9 cellular contexts compared by ENCODE assay signal in genomic region chr20:44601801-44602204, GRCh38. TPM values are rescaled to one million over a fixed set of nuclear protein-coding genes. Genes with fewer than 3 reads are reported as not detected.
DNase-seq lines count a peak whose midpoint lies in the region; ATAC-seq, FAIRE-seq and TF ChIP-seq lines count a peak whose summit lies in the region.
"Had no signal": no experiment of that assay in that cellular context is flagged by ENCODE, and none has a peak within 500 bp of the region (broad histone marks: within the 10 kb centered on the region; RNA-seq: fewer than 3 reads in every experiment).

No MANE protein-coding gene starts in this region.

- in situ Hi-C loops in astrocyte of the cerebellum (cut with HindIII; ENCODE audit: low sequenced_read_pairs), result no loop called here

- DNase-seq in GF-D8 (lab: John Stamatoyannopoulos, UW), result peak; percentile 33
- peak; percentile 77 for DNase-seq in astrocyte of the cerebellum (ENCODE audit: low read depth)
- DNase-seq in hepatic stellate cell (ENCODE audit: low spot score), result peak; percentile 86
- DNase-seq in small intestine, result peak; percentile 27
- no peak for DNase-seq in effector CD4-positive, alpha-beta T cell
- no peak for DNase-seq in DMS114 treated with DMSO at 0.1 percent for 48 hours (lab: John Stamatoyannopoulos, UW; ENCODE audit: unreplicated experiment)
- no peak for DNase-seq in NCI-H510A treated with DMSO at 0.1 percent for 48 hours (lab: John Stamatoyannopoulos, UW)
- DNase-seq: activated naive CD4-positive, alpha-beta T cell treated with anti-CD3 and anti-CD28 coated beads, Interleukin-2, amount 50 U/mL, for 16 hours had no signal

- H3K27me3 ChIP-seq in small intestine (ENCODE audit: control insufficient read depth in 2 of 2, insufficient read depth in 2 of 2, low read length in 2 of 2), result no peaks in the 10 kb centered on the region

- no peaks in the 10 kb centered on the region for H3K36me3 ChIP-seq in small intestine (ENCODE audit: control insufficient read depth in 2 of 2, insufficient read depth in 2 of 2, low read length in 2 of 2)

- no peak for TF ChIP-seq CTCF in astrocyte of the cerebellum (IDR thresholded peaks at IDR 0.05; ENCODE audit: low read depth, low read length, missing control alignments)

- peaks cover 2 to 15% of the 10 kb centered on the region in 2 donors for H3K4me1 ChIP-seq in small intestine (ENCODE audit: control insufficient read depth in 2 of 2, insufficient read depth in 1 of 2, low read depth in 1 of 2, low read length in 1 of 2)

- WGBS in small intestine, 3 donors, result 0 to 6% (median 0%) methylated on average over 1 of the region's 1 CpG

- no peak for ATAC-seq in HG03039 (IDR thresholded peaks at IDR 0.05; ENCODE audit: unreplicated experiment)

- no peak for FAIRE-seq in small intestine (lab: Jason Lieb, UNC)

- H3K9me3 ChIP-seq in small intestine (ENCODE audit: control insufficient read depth, low read depth), result no peaks in the 10 kb centered on the region

- H3K4me3 ChIP-seq in astrocyte of the cerebellum (ENCODE audit: low read depth, low read length) (no peak overlapping the region), small intestine (ENCODE audit: low read depth in 1 of 2, low read length in 2 of 2) (no peak overlapping the region)

- peak overlapping the region in 1 of 2 donors; percentile 7 for H3K27ac ChIP-seq in small intestine (ENCODE audit: low read depth in 1 of 2, low read length in 1 of 2)

RNA-seq across cellular contexts. Expression of gene PKIG, which starts 19.4 kb away (rescaled TPM):
- polyA plus RNA-seq in small intestine, result 10 to 100 TPM; 16.3 to 47.8 (median 34.9) TPM

RNA-seq across cellular contexts. Expression of gene ADA, which starts 49.7 kb away (rescaled TPM):
- polyA plus RNA-seq in small intestine, result 100 to 1,000 TPM in 2 of 3 donors, 10 to 100 TPM in 1; 79.6 to 135 (median 123) TPM

Comparison
In these comparisons a context has a peak if more than half of its experiments do, and no peak if none do; other contexts are left out.
1. DNase-seq: peak in GF-D8 (single experiment), astrocyte of the cerebellum (single experiment), hepatic stellate cell (single experiment) and small intestine (single experiment); none in effector CD4-positive, alpha-beta T cell (single experiment), DMS114 treated with DMSO at 0.1 percent for 48 hours (single experiment) and NCI-H510A treated with DMSO at 0.1 percent for 48 hours (single experiment).